22 cellular contexts compared by ENCODE assay signal in genomic region chr17:69638516-69638915, GRCh38.
"Had no signal": no experiment of that assay in that cellular context is flagged by ENCODE, and none has a peak within 500 bp of the region (broad histone marks: within the 10 kb centered on the region; RNA-seq: fewer than 3 reads in every experiment).

No MANE protein-coding gene starts in this region.

- H3K4me1 ChIP-seq: adrenal gland, SJSA1 had no signal

- H3K27ac ChIP-seq: adrenal gland, SJSA1 had no signal

- FAIRE-seq: RCC 7860 had no signal

- H3K27me3 ChIP-seq: adrenal gland, MG63, SJSA1 had no signal

- H3K4me3 ChIP-seq: adrenal gland, MG63, SJSA1 had no signal

- DNase-seq: activated CD4-positive, alpha-beta T cell treated with anti-CD3 and anti-CD28 coated beads for 4 hours; activated CD8-positive, alpha-beta memory T cell treated with anti-CD3 and anti-CD28 coated beads, Interleukin-2, amount 50 U/mL, for 48 hours; activated CD8-positive, alpha-beta T cell treated with anti-CD3 and anti-CD28 coated beads, Interleukin-2, amount 10 ng/mL, durations not matched to agents 7 days and 5 days; activated naive CD4-positive, alpha-beta T cell treated with anti-CD3 and anti-CD28 coated beads, Interleukin-2, amount 50 U/mL, for 16 hours; activated naive CD8-positive, alpha-beta T cell treated with anti-CD3 and anti-CD28 coated beads, Interleukin-2, amount 10 ng/mL, durations not matched to agents 7 days and 5 days; activated T-cell treated with anti-CD3 and anti-CD28 coated beads, Interleukin-2, amount 50 U/mL, for 1 hour; adrenal gland; aorta; MG63; MV-4-11; NCI-H1092 treated with DMSO at 0.1 percent for 48 hours; NCI-H1436; NCI-H1694 treated with DMSO at 0.1 percent for 48 hours; NCI-H2081; NCI-H510A treated with DMSO at 0.1 percent for 48 hours; NCI-H69; NK-92 treated with Interleukin-12 subunit alpha and Interleukin-12 subunit beta, amount 100 ng/mL, for 24 hours; SHP77; SW 1271 had no signal

- ATAC-seq: activated CD4-positive, CD25-positive, alpha-beta regulatory T cell treated with anti-CD3 and anti-CD28 coated beads, Interleukin-2, amount 50 U/mL, for 24 hours; activated CD8-positive, alpha-beta T cell treated with anti-CD3 and anti-CD28 coated beads, Interleukin-2, amount 10 ng/mL, durations not matched to agents 7 days and 5 days had no signal

- H3K9me3 ChIP-seq: adrenal gland, MG63, SJSA1 had no signal

- H3K36me3 ChIP-seq: adrenal gland, MG63, SJSA1 had no signal
